In the genomic region with DNA sequence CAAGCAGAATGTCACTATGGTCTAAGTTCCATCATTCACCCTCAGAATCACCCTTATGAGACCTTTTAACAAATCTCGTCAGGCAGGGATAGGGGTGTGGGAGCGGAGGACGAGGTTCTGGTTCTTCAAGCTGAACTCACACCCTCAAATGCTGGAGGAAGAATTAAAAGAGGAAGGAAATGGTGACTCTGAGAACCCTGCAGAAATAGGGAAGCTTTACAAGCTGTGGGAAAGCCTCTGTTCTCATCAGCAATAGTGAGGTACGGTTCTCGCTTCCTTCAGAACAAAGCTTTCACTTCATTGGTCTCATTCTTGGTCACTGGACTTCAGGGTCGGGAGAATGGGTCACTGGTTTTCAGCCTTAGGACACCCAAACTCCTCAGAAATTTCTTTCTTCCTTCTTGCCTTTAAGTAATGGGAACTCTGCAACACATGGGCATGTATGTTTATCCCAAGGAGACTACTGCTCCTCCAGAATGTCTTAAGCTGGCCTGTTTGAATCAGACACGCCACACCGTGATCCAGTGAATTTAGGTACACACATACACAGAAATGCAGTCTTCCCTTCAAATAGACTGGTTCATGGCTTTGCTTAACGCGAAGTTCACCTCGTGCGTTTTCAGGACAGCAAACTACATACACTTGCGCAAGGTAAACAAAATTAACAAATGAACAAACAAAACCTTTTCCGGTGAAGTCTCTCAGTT, we compare ENCODE assay signal across 1 cellular context.
TF ChIP-seq lines count a peak whose summit lies in the region.

No MANE protein-coding gene starts in this region.

TF ChIP-seq in WTC11, 78 proteins besides CTCF, POLR2A, EP300 and RAD21 (continued from another document):
- TF ChIP-seq, protein P1, sequence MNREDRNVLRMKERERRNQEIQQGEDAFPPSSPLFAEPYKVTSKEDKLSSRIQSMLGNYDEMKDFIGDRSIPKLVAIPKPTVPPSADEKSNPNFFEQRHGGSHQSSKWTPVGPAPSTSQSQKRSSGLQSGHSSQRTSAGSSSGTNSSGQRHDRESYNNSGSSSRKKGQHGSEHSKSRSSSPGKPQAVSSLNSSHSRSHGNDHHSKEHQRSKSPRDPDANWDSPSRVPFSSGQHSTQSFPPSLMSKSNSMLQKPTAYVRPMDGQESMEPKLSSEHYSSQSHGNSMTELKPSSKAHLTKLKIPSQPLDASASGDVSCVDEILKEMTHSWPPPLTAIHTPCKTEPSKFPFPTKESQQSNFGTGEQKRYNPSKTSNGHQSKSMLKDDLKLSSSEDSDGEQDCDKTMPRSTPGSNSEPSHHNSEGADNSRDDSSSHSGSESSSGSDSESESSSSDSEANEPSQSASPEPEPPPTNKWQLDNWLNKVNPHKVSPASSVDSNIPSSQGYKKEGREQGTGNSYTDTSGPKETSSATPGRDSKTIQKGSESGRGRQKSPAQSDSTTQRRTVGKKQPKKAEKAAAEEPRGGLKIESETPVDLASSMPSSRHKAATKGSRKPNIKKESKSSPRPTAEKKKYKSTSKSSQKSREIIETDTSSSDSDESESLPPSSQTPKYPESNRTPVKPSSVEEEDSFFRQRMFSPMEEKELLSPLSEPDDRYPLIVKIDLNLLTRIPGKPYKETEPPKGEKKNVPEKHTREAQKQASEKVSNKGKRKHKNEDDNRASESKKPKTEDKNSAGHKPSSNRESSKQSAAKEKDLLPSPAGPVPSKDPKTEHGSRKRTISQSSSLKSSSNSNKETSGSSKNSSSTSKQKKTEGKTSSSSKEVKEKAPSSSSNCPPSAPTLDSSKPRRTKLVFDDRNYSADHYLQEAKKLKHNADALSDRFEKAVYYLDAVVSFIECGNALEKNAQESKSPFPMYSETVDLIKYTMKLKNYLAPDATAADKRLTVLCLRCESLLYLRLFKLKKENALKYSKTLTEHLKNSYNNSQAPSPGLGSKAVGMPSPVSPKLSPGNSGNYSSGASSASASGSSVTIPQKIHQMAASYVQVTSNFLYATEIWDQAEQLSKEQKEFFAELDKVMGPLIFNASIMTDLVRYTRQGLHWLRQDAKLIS (CRISPR knock-in tag; IDR thresholded peaks at IDR 0.05; ENCODE audit: borderline replicate concordance) = no peak
- no peak for TF ChIP-seq JUN (CRISPR knock-in tag; IDR thresholded peaks at IDR 0.05)
- no peak for TF ChIP-seq OVOL2 (CRISPR knock-in tag; IDR thresholded peaks at IDR 0.05; ENCODE audit: borderline replicate concordance)
- TF ChIP-seq, protein P2, sequence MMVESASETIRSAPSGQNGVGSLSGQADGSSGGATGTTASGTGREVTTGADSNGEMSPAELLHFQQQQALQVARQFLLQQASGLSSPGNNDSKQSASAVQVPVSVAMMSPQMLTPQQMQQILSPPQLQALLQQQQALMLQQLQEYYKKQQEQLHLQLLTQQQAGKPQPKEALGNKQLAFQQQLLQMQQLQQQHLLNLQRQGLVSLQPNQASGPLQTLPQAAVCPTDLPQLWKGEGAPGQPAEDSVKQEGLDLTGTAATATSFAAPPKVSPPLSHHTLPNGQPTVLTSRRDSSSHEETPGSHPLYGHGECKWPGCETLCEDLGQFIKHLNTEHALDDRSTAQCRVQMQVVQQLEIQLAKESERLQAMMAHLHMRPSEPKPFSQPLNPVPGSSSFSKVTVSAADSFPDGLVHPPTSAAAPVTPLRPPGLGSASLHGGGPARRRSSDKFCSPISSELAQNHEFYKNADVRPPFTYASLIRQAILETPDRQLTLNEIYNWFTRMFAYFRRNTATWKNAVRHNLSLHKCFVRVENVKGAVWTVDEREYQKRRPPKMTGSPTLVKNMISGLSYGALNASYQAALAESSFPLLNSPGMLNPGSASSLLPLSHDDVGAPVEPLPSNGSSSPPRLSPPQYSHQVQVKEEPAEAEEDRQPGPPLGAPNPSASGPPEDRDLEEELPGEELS (CRISPR knock-in tag; IDR thresholded peaks at IDR 0.05) = no peak
- no peak for TF ChIP-seq ZNF317 (CRISPR knock-in tag; IDR thresholded peaks at IDR 0.05; ENCODE audit: borderline replicate concordance, low read depth)
- TF ChIP-seq, protein P3, sequence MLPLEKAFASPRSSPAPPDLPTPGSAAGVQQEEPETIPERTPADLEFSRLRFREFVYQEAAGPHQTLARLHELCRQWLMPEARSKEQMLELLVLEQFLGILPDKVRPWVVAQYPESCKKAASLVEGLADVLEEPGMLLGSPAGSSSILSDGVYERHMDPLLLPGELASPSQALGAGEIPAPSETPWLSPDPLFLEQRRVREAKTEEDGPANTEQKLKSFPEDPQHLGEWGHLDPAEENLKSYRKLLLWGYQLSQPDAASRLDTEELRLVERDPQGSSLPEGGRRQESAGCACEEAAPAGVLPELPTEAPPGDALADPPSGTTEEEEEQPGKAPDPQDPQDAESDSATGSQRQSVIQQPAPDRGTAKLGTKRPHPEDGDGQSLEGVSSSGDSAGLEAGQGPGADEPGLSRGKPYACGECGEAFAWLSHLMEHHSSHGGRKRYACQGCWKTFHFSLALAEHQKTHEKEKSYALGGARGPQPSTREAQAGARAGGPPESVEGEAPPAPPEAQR (CRISPR knock-in tag; IDR thresholded peaks at IDR 0.05) = no peak
- no peak for TF ChIP-seq GABPB1 (CRISPR knock-in tag; IDR thresholded peaks at IDR 0.05)
- no peak for TF ChIP-seq NFYB (CRISPR knock-in tag; conservative IDR thresholded peaks at IDR 0.05; ENCODE audit: low read depth)
- TF ChIP-seq GRHL2 (CRISPR knock-in tag; IDR thresholded peaks at IDR 0.05; ENCODE audit: insufficient replicate concordance, severe bottlenecking) = no peak
- TF ChIP-seq ZNF219 (CRISPR knock-in tag; IDR thresholded peaks at IDR 0.05; ENCODE audit: borderline replicate concordance) = no peak
- no peak for TF ChIP-seq TCF7 (CRISPR knock-in tag; IDR thresholded peaks at IDR 0.05; ENCODE audit: low read depth)
